ENCODE assay signal across 23 cellular contexts in genomic region chr9:108864446-108864845, GRCh38. TPM values are rescaled to one million over a fixed set of nuclear protein-coding genes. Genes with fewer than 3 reads are reported as not detected.
"Had no signal": no experiment of that assay in that cellular context is flagged by ENCODE, and none has a peak within 500 bp of the region (broad histone marks: within the 10 kb centered on the region; RNA-seq: fewer than 3 reads in every experiment).

No MANE protein-coding gene starts in this region.

- DNase-seq: activated CD4-positive, alpha-beta T cell treated with anti-CD3 and anti-CD28 coated beads for 48 hours; activated CD4-positive, CD25-positive, alpha-beta regulatory T cell; activated CD8-positive, alpha-beta T cell treated with anti-CD3 and anti-CD28 coated beads for 36 hours; activated naive CD4-positive, alpha-beta T cell treated with Interleukin-2 at 50 U/mL for 16 hours; activated T-cell treated with anti-CD3 and anti-CD28 coated beads, Interleukin-2, amount 50 U/mL, for 1 hour; central memory CD4-positive, alpha-beta T cell; cortex of kidney; naive B cell; stimulated activated CD4-positive, alpha-beta T cell treated with anti-CD3 and anti-CD28 coated beads, Interleukin-4, amount 100 ng/mL, for 24 hours; upper lobe of right lung had no signal

- H3K27ac ChIP-seq: thoracic aorta, upper lobe of right lung had no signal

- H3K36me3 ChIP-seq: thoracic aorta had no signal

- H3K4me1 ChIP-seq: upper lobe of right lung had no signal

- H3K27ac Mint-ChIP-seq: activated CD8-positive, alpha-beta T cell treated with anti-CD3 and anti-CD28 coated beads for 36 hours; activated T-helper 17 cell treated with anti-CD3 and anti-CD28 coated beads, Interleukin-2, amount 50 U/mL, for 72 hours; memory B cell; stimulated activated effector memory CD8-positive, alpha-beta T cell treated with anti-CD3 and anti-CD28 coated beads, Interleukin-12 subunit alpha, Interleukin-12 subunit beta, amount 100 ng/mL, for 72 hours had no signal

- H3K9me3 Mint-ChIP-seq: activated CD8-positive, alpha-beta T cell treated with anti-CD3 and anti-CD28 coated beads for 36 hours; activated T-helper 17 cell treated with anti-CD3 and anti-CD28 coated beads, Interleukin-2, amount 50 U/mL, for 72 hours; brain; memory B cell; stimulated activated effector memory CD8-positive, alpha-beta T cell treated with anti-CD3 and anti-CD28 coated beads, Interleukin-12 subunit alpha, Interleukin-12 subunit beta, amount 100 ng/mL, for 72 hours had no signal

- H3K27me3 ChIP-seq: upper lobe of right lung had no signal

- H3K4me3 ChIP-seq: thoracic aorta, upper lobe of right lung had no signal

- H3K27me3 Mint-ChIP-seq: activated CD8-positive, alpha-beta T cell treated with anti-CD3 and anti-CD28 coated beads for 36 hours; activated T-helper 17 cell treated with anti-CD3 and anti-CD28 coated beads, Interleukin-2, amount 50 U/mL, for 72 hours; memory B cell; naive B cell had no signal

- ATAC-seq: activated CD8-positive, alpha-beta T cell treated with anti-CD3 and anti-CD28 coated beads for 36 hours; activated T-helper 17 cell treated with anti-CD3 and anti-CD28 coated beads, Interleukin-2, amount 50 U/mL, for 72 hours; esophagus mucosa; sciatic nerve; stimulated activated effector memory CD8-positive, alpha-beta T cell treated with anti-CD3 and anti-CD28 coated beads, Interleukin-12 subunit alpha, Interleukin-12 subunit beta, amount 100 ng/mL, for 72 hours; upper lobe of right lung had no signal

- H3K4me3 Mint-ChIP-seq: activated CD8-positive, alpha-beta T cell treated with anti-CD3 and anti-CD28 coated beads for 36 hours; activated T-helper 17 cell treated with anti-CD3 and anti-CD28 coated beads, Interleukin-2, amount 50 U/mL, for 72 hours; brain; memory B cell; naive B cell; stimulated activated effector memory CD8-positive, alpha-beta T cell treated with anti-CD3 and anti-CD28 coated beads, Interleukin-12 subunit alpha, Interleukin-12 subunit beta, amount 100 ng/mL, for 72 hours had no signal

- H3K4me1 Mint-ChIP-seq: activated T-helper 17 cell treated with anti-CD3 and anti-CD28 coated beads, Interleukin-2, amount 50 U/mL, for 72 hours; memory B cell had no signal

- H3K9me3 ChIP-seq: thoracic aorta, upper lobe of right lung had no signal

RNA-seq across cellular contexts. Expression of gene ACTL7A, which starts 2.4 kb away (rescaled TPM):
- total RNA-seq: activated CD8-positive, alpha-beta T cell treated with anti-CD3 and anti-CD28 coated beads for 36 hours; activated T-helper 17 cell treated with anti-CD3 and anti-CD28 coated beads, Interleukin-2, amount 50 U/mL, for 72 hours; esophagus mucosa; glomerular endothelial cell; liver; mononuclear cell; osteocyte; pulmonary artery endothelial cell; sciatic nerve; T-helper 2 cell treated with Interferon-gamma antibody and Interleukin-4, amounts not matched to agents 100 ng/mL and 5 ng/mL, for 36 hours; thoracic aorta; upper lobe of right lung had no signal

RNA-seq across cellular contexts. Expression of gene ACTL7B, which starts 8.7 kb away (rescaled TPM):
- total RNA-seq: activated CD8-positive, alpha-beta T cell treated with anti-CD3 and anti-CD28 coated beads for 36 hours; esophagus mucosa; glomerular endothelial cell; osteocyte; T-helper 2 cell treated with Interferon-gamma antibody and Interleukin-4, amounts not matched to agents 100 ng/mL and 5 ng/mL, for 36 hours; thoracic aorta; upper lobe of right lung had no signal
- polyA plus RNA-seq: liver had no signal
